7 cellular contexts compared by ENCODE assay signal in the genomic region with DNA sequence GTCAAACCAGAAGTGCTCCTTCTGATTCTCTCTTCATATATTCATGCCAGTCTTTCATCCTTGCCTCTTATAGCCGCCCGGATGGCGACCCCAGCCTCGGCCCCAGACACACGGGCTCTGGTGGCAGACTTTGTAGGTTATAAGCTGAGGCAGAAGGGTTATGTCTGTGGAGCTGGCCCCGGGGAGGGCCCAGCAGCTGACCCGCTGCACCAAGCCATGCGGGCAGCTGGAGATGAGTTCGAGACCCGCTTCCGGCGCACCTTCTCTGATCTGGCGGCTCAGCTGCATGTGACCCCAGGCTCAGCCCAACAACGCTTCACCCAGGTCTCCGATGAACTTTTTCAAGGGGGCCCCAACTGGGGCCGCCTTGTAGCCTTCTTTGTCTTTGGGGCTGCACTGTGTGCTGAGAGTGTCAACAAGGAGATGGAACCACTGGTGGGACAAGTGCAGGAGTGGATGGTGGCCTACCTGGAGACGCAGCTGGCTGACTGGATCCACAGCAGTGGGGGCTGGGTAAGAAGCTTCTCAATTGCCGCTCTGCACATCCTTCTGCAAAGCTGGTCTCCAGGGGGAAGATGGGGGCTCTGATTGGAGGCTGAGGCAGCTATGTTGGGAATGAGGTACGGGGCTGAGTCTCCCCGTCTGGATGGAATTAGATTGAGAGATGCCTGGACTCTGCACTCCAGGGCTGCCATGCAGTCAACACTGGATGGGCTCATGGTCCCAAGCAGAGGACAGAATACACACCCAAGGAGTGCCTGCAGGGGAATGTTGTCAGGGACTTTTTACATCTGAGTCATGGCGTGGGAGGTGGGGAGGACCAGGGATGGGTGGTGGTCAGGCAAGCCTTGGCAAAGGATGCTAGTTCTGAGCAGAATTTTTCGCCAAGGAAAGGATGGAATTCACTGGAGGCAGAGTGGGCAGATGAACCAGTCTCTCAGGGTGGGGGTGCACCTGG. TPM values are rescaled to one million over a fixed set of nuclear protein-coding genes. Genes with fewer than 3 reads are reported as not detected.
DNase-seq lines count a peak whose midpoint lies in the region; ATAC-seq and TF ChIP-seq lines count a peak whose summit lies in the region.
"Had no signal": no experiment of that assay in that cellular context is flagged by ENCODE, and none has a peak within 500 bp of the region (broad histone marks: within the 10 kb centered on the region; RNA-seq: fewer than 3 reads in every experiment).

No MANE protein-coding gene starts in this region.

- H3K9me3 Mint-ChIP-seq in brain = no peaks in the 10 kb centered on the region

- H3K4me1 ChIP-seq in ES-I3 (ENCODE audit: insufficient read depth, low read length) = no peaks in the 10 kb centered on the region; the same call in 1 of the 2 replicates

- H4K20me1 ChIP-seq in neural cell (ENCODE audit: insufficient read depth) = no peaks in the 10 kb centered on the region

- H3K9me3 ChIP-seq in ES-I3 (ENCODE audit: control insufficient read depth, insufficient read depth, low read length) (no peaks in the 10 kb centered on the region), neural cell (ENCODE audit: low read length) (no peaks in the 10 kb centered on the region)

- H3K27ac Mint-ChIP-seq in brain = peak overlapping the region; percentile 96 to 98 (median 97)

- DNase-seq in amygdala (lab: John Stamatoyannopoulos, UW) = no peak
- no peak for DNase-seq in activated CD8-positive, alpha-beta memory T cell treated with anti-CD3 and anti-CD28 coated beads, Interleukin-2, amount 50 U/mL, for 48 hours
- DNase-seq: NCI-H2081 had no signal

- peak overlapping the region; percentile 84 for H3K4me3 ChIP-seq in neural cell (ENCODE audit: low read length)

- peaks cover 45% of the 10 kb centered on the region for H3K36me3 Mint-ChIP-seq in brain

- H3K36me3 ChIP-seq in ES-I3 (ENCODE audit: insufficient read depth, low read length) (no peaks in the 10 kb centered on the region), neural cell (ENCODE audit: insufficient read depth, low read length) (no peaks in the 10 kb centered on the region)

- H3K4me2 ChIP-seq in neural cell (ENCODE audit: low read length) = peak overlapping the region; percentile 92

- peak overlapping the region; percentile 94; the same call in 1 of the 2 replicates for H3K9ac ChIP-seq in ES-I3 (ENCODE audit: low read depth, low read length)
- H3K9ac ChIP-seq in neural cell (ENCODE audit: low read length) = peak overlapping the region; percentile 96

- peaks cover 3% of the 10 kb centered on the region for H3F3A ChIP-seq in neural cell (ENCODE audit: insufficient read depth, low read length, poor library complexity, severe bottlenecking)

- H2AFZ ChIP-seq in neural cell (ENCODE audit: low read depth, low read length) = no peak overlapping the region

- peaks cover 25% of the 10 kb centered on the region for H3K79me2 ChIP-seq in neural cell (replicated peaks; ENCODE audit: insufficient read depth, low read length)

- peaks cover 57% of the 10 kb centered on the region for H3K4me1 Mint-ChIP-seq in brain

- peak overlapping the region; percentile 84 for H3K27ac ChIP-seq in neural cell (ENCODE audit: low read length)

- TF ChIP-seq RAD21 in neural cell (conservative IDR thresholded peaks at IDR 0.05) = no peak

- no peak for TF ChIP-seq CTCF in brain (conservative IDR thresholded peaks at IDR 0.05)
- no peak for TF ChIP-seq CTCF in neural cell (IDR thresholded peaks at IDR 0.05; ENCODE audit: poor library complexity, severe bottlenecking)

- no peak for TF ChIP-seq EP300 in neural cell (conservative IDR thresholded peaks at IDR 0.05; ENCODE audit: poor library complexity, severe bottlenecking)

- no peaks in the 10 kb centered on the region for H3K27me3 ChIP-seq in neural cell (ENCODE audit: insufficient read depth, low read depth, low read length)

- ATAC-seq in GM21717 (IDR thresholded peaks at IDR 0.05; ENCODE audit: unreplicated experiment) = no peak

- H3K27me3 Mint-ChIP-seq in brain = peaks cover 4% of the 10 kb centered on the region

- H3K9me2 ChIP-seq in neural cell (ENCODE audit: insufficient read depth, low read length) = no peaks in the 10 kb centered on the region

- peak overlapping the region; percentile 90 to 96 (median 95) for H3K4me3 Mint-ChIP-seq in brain

TF ChIP-seq in neural cell, 6 proteins besides CTCF, POLR2A, EP300 and RAD21:
- TF ChIP-seq, protein P1, sequence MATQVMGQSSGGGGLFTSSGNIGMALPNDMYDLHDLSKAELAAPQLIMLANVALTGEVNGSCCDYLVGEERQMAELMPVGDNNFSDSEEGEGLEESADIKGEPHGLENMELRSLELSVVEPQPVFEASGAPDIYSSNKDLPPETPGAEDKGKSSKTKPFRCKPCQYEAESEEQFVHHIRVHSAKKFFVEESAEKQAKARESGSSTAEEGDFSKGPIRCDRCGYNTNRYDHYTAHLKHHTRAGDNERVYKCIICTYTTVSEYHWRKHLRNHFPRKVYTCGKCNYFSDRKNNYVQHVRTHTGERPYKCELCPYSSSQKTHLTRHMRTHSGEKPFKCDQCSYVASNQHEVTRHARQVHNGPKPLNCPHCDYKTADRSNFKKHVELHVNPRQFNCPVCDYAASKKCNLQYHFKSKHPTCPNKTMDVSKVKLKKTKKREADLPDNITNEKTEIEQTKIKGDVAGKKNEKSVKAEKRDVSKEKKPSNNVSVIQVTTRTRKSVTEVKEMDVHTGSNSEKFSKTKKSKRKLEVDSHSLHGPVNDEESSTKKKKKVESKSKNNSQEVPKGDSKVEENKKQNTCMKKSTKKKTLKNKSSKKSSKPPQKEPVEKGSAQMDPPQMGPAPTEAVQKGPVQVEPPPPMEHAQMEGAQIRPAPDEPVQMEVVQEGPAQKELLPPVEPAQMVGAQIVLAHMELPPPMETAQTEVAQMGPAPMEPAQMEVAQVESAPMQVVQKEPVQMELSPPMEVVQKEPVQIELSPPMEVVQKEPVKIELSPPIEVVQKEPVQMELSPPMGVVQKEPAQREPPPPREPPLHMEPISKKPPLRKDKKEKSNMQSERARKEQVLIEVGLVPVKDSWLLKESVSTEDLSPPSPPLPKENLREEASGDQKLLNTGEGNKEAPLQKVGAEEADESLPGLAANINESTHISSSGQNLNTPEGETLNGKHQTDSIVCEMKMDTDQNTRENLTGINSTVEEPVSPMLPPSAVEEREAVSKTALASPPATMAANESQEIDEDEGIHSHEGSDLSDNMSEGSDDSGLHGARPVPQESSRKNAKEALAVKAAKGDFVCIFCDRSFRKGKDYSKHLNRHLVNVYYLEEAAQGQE (IDR thresholded peaks at IDR 0.05; ENCODE audit: borderline replicate concordance) = no peak
- TF ChIP-seq POLR2AphosphoS5 (IDR thresholded peaks at IDR 0.05) = no peak
- no peak for TF ChIP-seq MXI1 (conservative IDR thresholded peaks at IDR 0.05; ENCODE audit: poor library complexity, severe bottlenecking)
- no peak for TF ChIP-seq SMC3 (conservative IDR thresholded peaks at IDR 0.05; ENCODE audit: poor library complexity)
- TF ChIP-seq EZH2 (IDR thresholded peaks at IDR 0.05; ENCODE audit: borderline replicate concordance, insufficient read depth, low read length, poor library complexity, severe bottlenecking) = no peak
- no peak for TF ChIP-seq TAF1 (IDR thresholded peaks at IDR 0.05; ENCODE audit: low read depth)

RNA-seq across cellular contexts. Expression of a gene that starts 1.3 kb away (rescaled TPM):
- polyA plus RNA-seq in brain (ENCODE audit: insufficient read depth, low read depth, low replicate concordance) (35.7 TPM), neural cell (35.8 and 50.8 TPM in 2 replicates)
- 16.8 and 24.8 TPM in 2 replicates for polyA minus RNA-seq in neural cell

RNA-seq across cellular contexts. Expression of a gene that starts 5.3 kb away (rescaled TPM):
- polyA plus RNA-seq in brain (ENCODE audit: insufficient read depth, low read depth, low replicate concordance) (22.2 TPM), neural cell (16.1 and 17.2 TPM in 2 replicates)
- 11.7 and 13.9 TPM in 2 replicates for polyA minus RNA-seq in neural cell

RNA-seq across cellular contexts. Expression of a gene that starts 13.3 kb away (rescaled TPM):
- polyA plus RNA-seq in brain (ENCODE audit: insufficient read depth, low read depth, low replicate concordance) (137 TPM), neural cell (431 and 532 TPM in 2 replicates)
- 80.8 and 103 TPM in 2 replicates for polyA minus RNA-seq in neural cell

RNA-seq across cellular contexts. Expression of a gene that starts 22.0 kb away (rescaled TPM):
- polyA plus RNA-seq in brain (ENCODE audit: insufficient read depth, low read depth, low replicate concordance) (11.5 TPM), neural cell (4.4 and 6.6 TPM in 2 replicates)
- 9.0 and 9.4 TPM in 2 replicates for polyA minus RNA-seq in neural cell

RNA-seq across cellular contexts. Expression of a gene that starts 44.7 kb away (rescaled TPM):
- 298 TPM for polyA plus RNA-seq in brain (ENCODE audit: insufficient read depth, low read depth, low replicate concordance)
- 182 and 201 TPM in 2 replicates for polyA plus RNA-seq in neural cell
- 136 and 168 TPM in 2 replicates for polyA minus RNA-seq in neural cell
